ENCODE assay signal across 4 cellular contexts in genomic region chr11:71801026-71801425, GRCh38. TPM values are rescaled to one million over a fixed set of nuclear protein-coding genes. Genes with fewer than 3 reads are reported as not detected.
"Had no signal": no experiment of that assay in that cellular context is flagged by ENCODE, and none has a peak within 500 bp of the region (broad histone marks: within the 10 kb centered on the region; RNA-seq: fewer than 3 reads in every experiment).

No MANE protein-coding gene starts in this region.

RNA-seq across cellular contexts. Expression of gene DEFB108B, which starts 32.0 kb away (rescaled TPM):
- total RNA-seq: LHCN-M2, M059J, MCF 10A, NCI-H460 had no signal
